In the genomic region with DNA sequence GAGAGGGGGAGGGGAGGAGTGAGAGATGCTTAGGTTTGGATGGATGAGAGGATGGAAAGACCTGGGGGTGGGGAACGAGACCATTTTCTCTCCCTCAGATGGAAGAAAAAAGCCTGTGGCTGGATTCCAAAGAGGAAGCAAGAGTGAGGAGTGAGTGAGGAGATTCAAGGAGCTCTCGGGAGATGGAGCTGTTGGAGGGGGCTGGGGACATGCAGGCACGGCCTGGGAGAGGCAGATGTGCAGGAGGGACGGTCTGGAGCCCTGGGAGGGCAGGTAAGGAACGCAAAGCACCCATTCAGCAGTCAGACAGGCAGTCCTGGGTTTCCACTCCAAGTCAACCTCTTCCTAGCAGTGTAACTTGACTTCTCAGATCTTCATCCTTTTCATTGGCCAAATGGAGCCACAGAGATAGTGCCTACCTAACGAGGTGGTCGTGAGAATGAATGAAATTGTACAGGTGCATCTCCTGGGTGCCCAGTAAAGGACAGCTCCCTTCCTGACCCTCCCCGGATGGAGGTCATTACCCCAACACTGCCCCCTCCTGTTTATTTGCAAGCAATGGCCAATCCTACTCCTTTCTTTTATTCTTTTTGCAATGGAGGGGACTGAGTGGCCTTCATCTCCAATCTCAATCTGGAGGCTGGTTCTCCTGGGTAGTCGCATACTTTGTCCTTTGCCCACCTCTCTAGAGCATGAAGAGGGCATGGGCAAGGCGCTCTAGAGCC, we compare ENCODE assay signal across 9 cellular contexts. TPM values are rescaled to one million over a fixed set of nuclear protein-coding genes. Genes with fewer than 3 reads are reported as not detected.
DNase-seq lines count a peak whose midpoint lies in the region; ATAC-seq and TF ChIP-seq lines count a peak whose summit lies in the region.
"Had no signal": no experiment of that assay in that cellular context is flagged by ENCODE, and none has a peak within 500 bp of the region (broad histone marks: within the 10 kb centered on the region; RNA-seq: fewer than 3 reads in every experiment).

No MANE protein-coding gene starts in this region.

- TF ChIP-seq CTCF in activated CD8-positive, alpha-beta T cell treated with anti-CD3 and anti-CD28 coated beads for 36 hours (IDR thresholded peaks at IDR 0.05), result peak; percentile 38
- TF ChIP-seq CTCF in epithelial cell of esophagus (IDR thresholded peaks at IDR 0.05; ENCODE audit: insufficient read depth, low read depth, low read length, missing control alignments), result peak; percentile 24

- H3K4me3 ChIP-seq in epithelial cell of esophagus (ENCODE audit: low read length), result no peak overlapping the region
- H3K4me3 ChIP-seq: gastrocnemius medialis had no signal

- intact Hi-C loops in activated CD8-positive, alpha-beta T cell treated with anti-CD3 and anti-CD28 coated beads for 36 hours (cut with micrococcal nuclease), result no loop called here

- POLR2A ChIA-PET in activated CD8-positive, alpha-beta T cell treated with anti-CD3 and anti-CD28 coated beads for 36 hours (lab: Charles Lee), result interaction anchor here (1.3 kb wide), 1 partner anchor 14 kb away, joined by 3 read pairs; no protein-coding TSS in a partner anchor
- POLR2A ChIA-PET in activated CD8-positive, alpha-beta T cell treated with anti-CD3 and anti-CD28 coated beads, Interleukin-2, amount 10 ng/mL, durations not matched to agents 7 days and 5 days (lab: Charles Lee), result no interaction called here

- H3K4me1 Mint-ChIP-seq in activated CD8-positive, alpha-beta T cell treated with anti-CD3 and anti-CD28 coated beads for 36 hours (ENCODE audit: low read depth), result no peaks in the 10 kb centered on the region
- peaks cover 14% of the 10 kb centered on the region for H3K4me1 Mint-ChIP-seq in activated CD8-positive, alpha-beta T cell treated with anti-CD3 and anti-CD28 coated beads, Interleukin-2, amount 10 ng/mL, durations not matched to agents 7 days and 5 days (ENCODE audit: low read depth)
- H3K4me1 Mint-ChIP-seq in stimulated activated effector memory CD8-positive, alpha-beta T cell treated with anti-CD3 and anti-CD28 coated beads, Interleukin-12 subunit alpha, Interleukin-12 subunit beta, amount 100 ng/mL, for 72 hours, result no peaks in the 10 kb centered on the region

- no peaks in the 10 kb centered on the region for H3K36me3 Mint-ChIP-seq in activated CD8-positive, alpha-beta T cell treated with anti-CD3 and anti-CD28 coated beads for 36 hours (ENCODE audit: low read depth)
- H3K36me3 Mint-ChIP-seq in activated CD8-positive, alpha-beta T cell treated with anti-CD3 and anti-CD28 coated beads, Interleukin-2, amount 10 ng/mL, durations not matched to agents 7 days and 5 days (ENCODE audit: low read depth), result no peaks in the 10 kb centered on the region
- no peaks in the 10 kb centered on the region for H3K36me3 Mint-ChIP-seq in stimulated activated effector memory CD8-positive, alpha-beta T cell treated with anti-CD3 and anti-CD28 coated beads, Interleukin-12 subunit alpha, Interleukin-12 subunit beta, amount 100 ng/mL, for 72 hours

- H3K27ac Mint-ChIP-seq in activated CD8-positive, alpha-beta T cell treated with anti-CD3 and anti-CD28 coated beads for 36 hours, result no peak overlapping the region
- no peak overlapping the region for H3K27ac Mint-ChIP-seq in activated CD8-positive, alpha-beta T cell treated with anti-CD3 and anti-CD28 coated beads, Interleukin-2, amount 10 ng/mL, durations not matched to agents 7 days and 5 days
- no peak overlapping the region for H3K27ac Mint-ChIP-seq in stimulated activated effector memory CD8-positive, alpha-beta T cell treated with anti-CD3 and anti-CD28 coated beads, Interleukin-12 subunit alpha, Interleukin-12 subunit beta, amount 100 ng/mL, for 72 hours

- CTCF ChIA-PET in activated CD8-positive, alpha-beta T cell treated with anti-CD3 and anti-CD28 coated beads for 36 hours (lab: Charles Lee), result interaction anchor here (0.6 to 4.9 kb wide), 13 partner anchors 9 to 1660 kb away, joined by 3 to 35 read pairs (median 4); a partner anchor contains a TSS
- CTCF ChIA-PET in activated CD8-positive, alpha-beta T cell treated with anti-CD3 and anti-CD28 coated beads, Interleukin-2, amount 10 ng/mL, durations not matched to agents 7 days and 5 days (lab: Charles Lee), result interaction anchor here (0.5 to 1.6 kb wide), 7 partner anchors 10 to 161 kb away, joined by 3 to 9 read pairs (median 5); no protein-coding TSS in a partner anchor

- ATAC-seq in activated CD8-positive, alpha-beta T cell treated with anti-CD3 and anti-CD28 coated beads for 36 hours, result peak; percentile 53
- no peak for ATAC-seq in activated CD8-positive, alpha-beta T cell treated with anti-CD3 and anti-CD28 coated beads, Interleukin-2, amount 10 ng/mL, durations not matched to agents 7 days and 5 days
- peak; percentile 62 for ATAC-seq in stimulated activated effector memory CD8-positive, alpha-beta T cell treated with anti-CD3 and anti-CD28 coated beads, Interleukin-12 subunit alpha, Interleukin-12 subunit beta, amount 100 ng/mL, for 72 hours
- ATAC-seq in GM19023 (IDR thresholded peaks at IDR 0.05; ENCODE audit: unreplicated experiment) (no peak), GM21390 (IDR thresholded peaks at IDR 0.05; ENCODE audit: unreplicated experiment) (no peak)
- ATAC-seq: gastrocnemius medialis had no signal

- peak; percentile 20 for DNase-seq in activated CD8-positive, alpha-beta T cell treated with anti-CD3 and anti-CD28 coated beads for 36 hours
- DNase-seq in activated CD8-positive, alpha-beta T cell treated with anti-CD3 and anti-CD28 coated beads, Interleukin-2, amount 10 ng/mL, durations not matched to agents 7 days and 5 days, result no peak
- peak; percentile 74 for DNase-seq in NCI-H2227 treated with DMSO at 0.1 percent for 48 hours (lab: John Stamatoyannopoulos, UW)
- DNase-seq in epithelial cell of esophagus (ENCODE audit: low read depth), result peak; percentile 14
- no peak for DNase-seq in stimulated activated effector memory CD8-positive, alpha-beta T cell treated with anti-CD3 and anti-CD28 coated beads, Interleukin-12 subunit alpha, Interleukin-12 subunit beta, amount 100 ng/mL, for 72 hours (ENCODE audit: low spot score in 2 of 2)
- no peak for DNase-seq in cortex of kidney (lab: John Stamatoyannopoulos, UW)
- DNase-seq: gastrocnemius medialis had no signal

- H3K4me3 Mint-ChIP-seq in activated CD8-positive, alpha-beta T cell treated with anti-CD3 and anti-CD28 coated beads for 36 hours, result no peak overlapping the region
- no peak overlapping the region for H3K4me3 Mint-ChIP-seq in activated CD8-positive, alpha-beta T cell treated with anti-CD3 and anti-CD28 coated beads, Interleukin-2, amount 10 ng/mL, durations not matched to agents 7 days and 5 days
- H3K4me3 Mint-ChIP-seq in stimulated activated effector memory CD8-positive, alpha-beta T cell treated with anti-CD3 and anti-CD28 coated beads, Interleukin-12 subunit alpha, Interleukin-12 subunit beta, amount 100 ng/mL, for 72 hours, result no peak overlapping the region

- no peaks in the 10 kb centered on the region for H3K27me3 Mint-ChIP-seq in activated CD8-positive, alpha-beta T cell treated with anti-CD3 and anti-CD28 coated beads for 36 hours
- peaks cover 19% of the 10 kb centered on the region for H3K27me3 Mint-ChIP-seq in activated CD8-positive, alpha-beta T cell treated with anti-CD3 and anti-CD28 coated beads, Interleukin-2, amount 10 ng/mL, durations not matched to agents 7 days and 5 days (ENCODE audit: low read depth)

- no peaks in the 10 kb centered on the region for H3K9me3 Mint-ChIP-seq in activated CD8-positive, alpha-beta T cell treated with anti-CD3 and anti-CD28 coated beads for 36 hours
- no peaks in the 10 kb centered on the region for H3K9me3 Mint-ChIP-seq in activated CD8-positive, alpha-beta T cell treated with anti-CD3 and anti-CD28 coated beads, Interleukin-2, amount 10 ng/mL, durations not matched to agents 7 days and 5 days (ENCODE audit: insufficient read depth)
- H3K9me3 Mint-ChIP-seq in stimulated activated effector memory CD8-positive, alpha-beta T cell treated with anti-CD3 and anti-CD28 coated beads, Interleukin-12 subunit alpha, Interleukin-12 subunit beta, amount 100 ng/mL, for 72 hours, result no peaks in the 10 kb centered on the region

RNA-seq across cellular contexts. Expression of a gene that starts 52.2 kb away (rescaled TPM):
- total RNA-seq in activated CD8-positive, alpha-beta T cell treated with anti-CD3 and anti-CD28 coated beads for 36 hours, result under 1 TPM in 1 of 2 experiments, not detected in 1; 0.87 TPM
- not detected for total RNA-seq in activated CD8-positive, alpha-beta T cell treated with anti-CD3 and anti-CD28 coated beads, Interleukin-2, amount 10 ng/mL, durations not matched to agents 7 days and 5 days

Comparison
In these comparisons a context has a peak if more than half of its experiments do, and no peak if none do; other contexts are left out.
1. ATAC-seq: peak in activated CD8-positive, alpha-beta T cell treated with anti-CD3 and anti-CD28 coated beads for 36 hours (single experiment) and stimulated activated effector memory CD8-positive, alpha-beta T cell treated with anti-CD3 and anti-CD28 coated beads, Interleukin-12 subunit alpha, Interleukin-12 subunit beta, amount 100 ng/mL, for 72 hours (single experiment); none in activated CD8-positive, alpha-beta T cell treated with anti-CD3 and anti-CD28 coated beads, Interleukin-2, amount 10 ng/mL, durations not matched to agents 7 days and 5 days (single experiment), GM19023 (single experiment) and GM21390 (single experiment).
2. DNase-seq: peak in activated CD8-positive, alpha-beta T cell treated with anti-CD3 and anti-CD28 coated beads for 36 hours (single experiment), NCI-H2227 treated with DMSO at 0.1 percent for 48 hours (single experiment) and epithelial cell of esophagus (single experiment); none in activated CD8-positive, alpha-beta T cell treated with anti-CD3 and anti-CD28 coated beads, Interleukin-2, amount 10 ng/mL, durations not matched to agents 7 days and 5 days (single experiment), stimulated activated effector memory CD8-positive, alpha-beta T cell treated with anti-CD3 and anti-CD28 coated beads, Interleukin-12 subunit alpha, Interleukin-12 subunit beta, amount 100 ng/mL, for 72 hours (0 of 2) and cortex of kidney (single experiment).